Comparison of ENCODE assay signal across 11 cellular contexts in the genomic region with DNA sequence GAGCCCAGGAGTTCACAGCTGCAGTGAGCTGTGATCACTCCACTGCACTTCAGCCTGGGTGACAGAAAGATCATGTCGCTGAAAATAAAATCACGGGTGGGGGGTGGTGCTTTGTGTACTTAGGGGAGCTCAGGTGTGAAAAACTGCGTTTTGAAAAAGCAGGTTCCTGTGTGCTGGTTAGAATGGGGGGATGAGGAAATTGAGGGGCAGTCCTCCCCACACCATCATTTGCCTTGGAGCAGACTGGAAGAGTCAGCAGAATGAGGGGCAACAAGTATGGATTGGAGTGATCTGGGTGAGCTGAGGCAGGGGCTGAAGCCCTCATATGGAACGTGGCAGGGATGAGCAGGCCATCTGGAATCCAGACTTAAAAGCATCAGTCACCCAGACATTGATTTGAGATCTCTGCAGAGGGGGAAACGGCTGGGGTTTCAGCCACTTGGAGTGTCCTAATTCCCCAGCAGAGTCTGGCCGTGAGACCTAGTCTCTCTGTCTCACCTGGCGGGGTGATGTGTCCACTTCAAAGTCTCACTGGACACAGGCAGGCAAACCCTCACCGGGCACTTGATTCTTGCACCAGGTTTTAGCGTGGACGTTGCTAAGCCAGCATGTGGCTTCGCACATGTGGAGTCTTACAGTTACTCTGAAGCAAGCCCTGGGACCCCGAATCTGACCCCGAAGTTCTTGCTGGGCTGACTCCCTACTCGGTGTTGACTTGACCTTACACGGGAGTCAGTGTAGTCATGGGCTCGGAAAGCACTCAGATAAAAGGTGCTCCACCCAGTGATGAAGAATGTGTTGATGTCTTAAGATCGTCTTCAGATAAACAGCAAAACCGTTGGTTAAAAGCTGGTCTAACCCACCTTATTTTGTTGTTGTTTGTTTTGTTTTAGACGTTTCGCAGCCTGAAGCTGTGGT.
DNase-seq lines count a peak whose midpoint lies in the region; ATAC-seq and TF ChIP-seq lines count a peak whose summit lies in the region.
"Had no signal": no experiment of that assay in that cellular context is flagged by ENCODE, and none has a peak within 500 bp of the region (broad histone marks: within the 10 kb centered on the region; RNA-seq: fewer than 3 reads in every experiment).

No MANE protein-coding gene starts in this region.

- no peak for DNase-seq in CD8-positive, alpha-beta T cell
- DNase-seq in Karpas-422 (peak; percentile 66), NCI-H526 treated with DMSO at 0.1 percent for 48 hours (lab: John Stamatoyannopoulos, UW) (no peak), occipital lobe (lab: John Stamatoyannopoulos, UW) (no peak), GM13976 (ENCODE audit: low spot score) (no peak)
- no peak for DNase-seq in naive thymus-derived CD8-positive, alpha-beta T cell
- DNase-seq: activated effector memory CD4-positive, alpha-beta T cell treated with anti-CD3 and anti-CD28 coated beads, Interleukin-2, amount 50 U/mL, for 16 hours; NCI-H2029 treated with DMSO at 0.1 percent for 48 hours; stimulated activated naive CD4-positive, alpha-beta T cell treated with Interleukin-2 at 50 U/mL for 16 hours had no signal

- no peak overlapping the region for H3K4me3 ChIP-seq in CD8-positive, alpha-beta T cell (ENCODE audit: low read depth, low read length)
- no peak overlapping the region for H3K4me3 ChIP-seq in Karpas-422 (ENCODE audit: low read length)
- H3K4me3 ChIP-seq: SJSA1 had no signal

- in situ Hi-C loops in GM13976 (cut with MboI; ENCODE audit: low sequenced_read_pairs, unreplicated experiment), result no loop called here

- peaks cover 51% of the 10 kb centered on the region for H3K4me1 Mint-ChIP-seq in CD8-positive, alpha-beta T cell (ENCODE audit: low read depth)
- H3K4me1 Mint-ChIP-seq in activated T-helper 17 cell treated with anti-CD3 and anti-CD28 coated beads, Interleukin-2, amount 50 U/mL, for 72 hours, result peaks cover 27% of the 10 kb centered on the region
- peaks cover 29 to 83% (median 62%) of the 10 kb centered on the region in 4 donors for H3K4me1 Mint-ChIP-seq in naive thymus-derived CD8-positive, alpha-beta T cell

- H4K20me1 ChIP-seq in Karpas-422 (ENCODE audit: insufficient read depth, low read depth, low read length), result no peaks in the 10 kb centered on the region

- no peak overlapping the region for H3K4me3 Mint-ChIP-seq in CD8-positive, alpha-beta T cell
- peak overlapping the region; percentile 48 for H3K4me3 Mint-ChIP-seq in activated T-helper 17 cell treated with anti-CD3 and anti-CD28 coated beads, Interleukin-2, amount 50 U/mL, for 72 hours
- H3K4me3 Mint-ChIP-seq in naive thymus-derived CD8-positive, alpha-beta T cell, result peak overlapping the region in 8 of 10 donors; percentile 7 to 74 (median 42)

- H3K4me1 ChIP-seq in CD8-positive, alpha-beta T cell (ENCODE audit: insufficient read depth, low read length), result peaks cover 58% of the 10 kb centered on the region
- H3K4me1 ChIP-seq in Karpas-422 (ENCODE audit: low read length), result peaks cover 87% of the 10 kb centered on the region

- POLR2A ChIA-PET in CD8-positive, alpha-beta T cell (lab: Charles Lee), result interaction anchor here (1.3 kb wide), 1 partner anchor 67 kb away, joined by 3 read pairs; no protein-coding TSS in a partner anchor
- POLR2A ChIA-PET in naive thymus-derived CD8-positive, alpha-beta T cell (lab: Charles Lee), result interaction anchor here (0.7 to 1.1 kb wide), 2 partner anchors 10 to 40 kb away, joined by 3 read pairs; no protein-coding TSS in a partner anchor

- H3K27ac Mint-ChIP-seq in CD8-positive, alpha-beta T cell, result peak overlapping the region; percentile 85
- peak overlapping the region; percentile 80 for H3K27ac Mint-ChIP-seq in activated T-helper 17 cell treated with anti-CD3 and anti-CD28 coated beads, Interleukin-2, amount 50 U/mL, for 72 hours
- peak overlapping the region; percentile 31 to 85 (median 78) for H3K27ac Mint-ChIP-seq in naive thymus-derived CD8-positive, alpha-beta T cell

- intact Hi-C loops in CD8-positive, alpha-beta T cell (cut with DNase I, micrococcal nuclease), result loop anchor here in 1 of 2 experiments (2.0 kb wide), 1 partner anchor 71 kb away; no protein-coding TSS in a partner anchor

- CTCF ChIA-PET in CD8-positive, alpha-beta T cell (lab: Charles Lee), result interaction anchor here (0.6 to 1.7 kb wide), 6 partner anchors 12 to 66 kb away, joined by 3 to 5 read pairs (median 3); no protein-coding TSS in a partner anchor

- H3K36me3 Mint-ChIP-seq in CD8-positive, alpha-beta T cell, result peaks cover 16% of the 10 kb centered on the region
- H3K36me3 Mint-ChIP-seq in activated T-helper 17 cell treated with anti-CD3 and anti-CD28 coated beads, Interleukin-2, amount 50 U/mL, for 72 hours (ENCODE audit: low read depth), result peaks cover 12% of the 10 kb centered on the region
- peaks cover 0 to 17% (median 0%) of the 10 kb centered on the region in 3 donors for H3K36me3 Mint-ChIP-seq in naive thymus-derived CD8-positive, alpha-beta T cell

- H3K9me3 Mint-ChIP-seq in CD8-positive, alpha-beta T cell, result no peaks in the 10 kb centered on the region
- H3K9me3 Mint-ChIP-seq in activated T-helper 17 cell treated with anti-CD3 and anti-CD28 coated beads, Interleukin-2, amount 50 U/mL, for 72 hours, result no peaks in the 10 kb centered on the region
- H3K9me3 Mint-ChIP-seq in naive thymus-derived CD8-positive, alpha-beta T cell, result no peaks in the 10 kb centered on the region

- peak overlapping the region; percentile 44 for H3K9ac ChIP-seq in Karpas-422 (ENCODE audit: low read length)

- peak overlapping the region; percentile 41 for H3K4me2 ChIP-seq in Karpas-422 (ENCODE audit: low read depth, low read length, poor library complexity, severe bottlenecking)

- ATAC-seq in CD8-positive, alpha-beta T cell, result no peak
- ATAC-seq in activated T-helper 17 cell treated with anti-CD3 and anti-CD28 coated beads, Interleukin-2, amount 50 U/mL, for 72 hours (replicated peaks), result no peak
- no peak for ATAC-seq in naive thymus-derived CD8-positive, alpha-beta T cell

- TF ChIP-seq CTCF in CD8-positive, alpha-beta T cell (IDR thresholded peaks at IDR 0.05), result no peak
- TF ChIP-seq CTCF in GM13976 (IDR thresholded peaks at IDR 0.05; ENCODE audit: borderline replicate concordance, control extremely low read depth, extremely low read depth, insufficient read depth, missing control alignments), result no peak

- H3K9me3 ChIP-seq in CD8-positive, alpha-beta T cell (ENCODE audit: low read length), result no peaks in the 10 kb centered on the region
- no peaks in the 10 kb centered on the region for H3K9me3 ChIP-seq in Karpas-422 (ENCODE audit: low read length)
- H3K9me3 ChIP-seq: SJSA1 had no signal

- peaks cover 52% of the 10 kb centered on the region for H3K79me2 ChIP-seq in Karpas-422 (ENCODE audit: low read length)

- H3K36me3 ChIP-seq in CD8-positive, alpha-beta T cell (ENCODE audit: insufficient read depth, low read length), result peaks cover 9% of the 10 kb centered on the region
- no peaks in the 10 kb centered on the region for H3K36me3 ChIP-seq in Karpas-422 (ENCODE audit: insufficient read depth, low read length)

- no peaks in the 10 kb centered on the region for H3K27me3 ChIP-seq in CD8-positive, alpha-beta T cell (ENCODE audit: insufficient read depth, low read length)
- H3K27me3 ChIP-seq in Karpas-422 (ENCODE audit: low read length), result no peaks in the 10 kb centered on the region
- H3K27me3 ChIP-seq: SJSA1 had no signal

- H3K9me2 ChIP-seq in Karpas-422 (replicated peaks; ENCODE audit: insufficient read depth, low read length), result no peaks in the 10 kb centered on the region

- H3K27ac ChIP-seq in CD8-positive, alpha-beta T cell (ENCODE audit: low read depth, low read length), result no peak overlapping the region
- H3K27ac ChIP-seq in Karpas-422 (ENCODE audit: low read length), result peak overlapping the region; percentile 90
- H3K27ac ChIP-seq: SJSA1 had no signal

- no peaks in the 10 kb centered on the region for H3K27me3 Mint-ChIP-seq in CD8-positive, alpha-beta T cell (ENCODE audit: low read depth)
- H3K27me3 Mint-ChIP-seq in activated T-helper 17 cell treated with anti-CD3 and anti-CD28 coated beads, Interleukin-2, amount 50 U/mL, for 72 hours, result no peaks in the 10 kb centered on the region
- H3K27me3 Mint-ChIP-seq in naive thymus-derived CD8-positive, alpha-beta T cell, result no peaks in the 10 kb centered on the region

- no peak overlapping the region for H2AFZ ChIP-seq in Karpas-422 (ENCODE audit: low read length)
